In the genomic region with DNA sequence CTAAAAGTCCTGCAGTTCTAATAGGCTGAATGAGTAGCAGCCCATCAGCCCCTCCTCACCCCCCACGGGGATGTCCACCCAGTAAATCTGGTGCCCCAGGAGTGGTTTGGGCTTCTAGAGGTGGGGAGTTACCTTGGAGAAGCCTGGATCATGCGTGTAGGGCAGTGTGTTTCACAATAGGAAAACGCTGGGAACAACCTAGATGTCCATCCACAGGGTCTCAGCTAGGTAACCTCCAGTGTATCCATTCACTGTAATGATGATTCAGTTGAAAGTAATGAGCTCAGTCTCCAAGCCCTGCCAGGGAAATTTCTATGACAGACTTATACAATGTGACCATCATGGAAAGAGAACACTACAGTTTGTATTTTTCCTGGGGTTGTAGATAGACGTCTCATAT, we compare ENCODE assay signal across 16 cellular contexts. TPM values are rescaled to one million over a fixed set of nuclear protein-coding genes. Genes with fewer than 3 reads are reported as not detected.
DNase-seq lines count a peak whose midpoint lies in the region; ATAC-seq, FAIRE-seq and TF ChIP-seq lines count a peak whose summit lies in the region.
"Had no signal": no experiment of that assay in that cellular context is flagged by ENCODE, and none has a peak within 500 bp of the region (broad histone marks: within the 10 kb centered on the region; RNA-seq: fewer than 3 reads in every experiment).

No MANE protein-coding gene starts in this region.

- no peak overlapping the region for H2AFZ ChIP-seq in mammary epithelial cell (ENCODE audit: low read depth, low read length)

- no peaks in the 10 kb centered on the region for H3K4me1 ChIP-seq in mammary epithelial cell (ENCODE audit: insufficient read depth, low read length)

- H3K27ac ChIP-seq in mammary epithelial cell (ENCODE audit: insufficient read depth, low read depth, low read length), result no peak overlapping the region
- H3K27ac ChIP-seq: skin epidermis, upper lobe of right lung had no signal

- FAIRE-seq in H54 (lab: Jason Lieb, UNC), result no peak

- H4K20me1 ChIP-seq in mammary epithelial cell (ENCODE audit: insufficient read depth, low read length), result no peaks in the 10 kb centered on the region

- CTCF ChIA-PET in mammary epithelial cell (lab: Charles Lee; ENCODE audit: low non-redundant PET), result interaction anchor here (0.6 kb wide), 1 partner anchor 98 kb away, joined by 22 read pairs; no protein-coding TSS in a partner anchor

- no peak for TF ChIP-seq POLR2A in H54 (IDR thresholded peaks at IDR 0.05; ENCODE audit: low read depth, low read length)

- H3K36me3 ChIP-seq in mammary epithelial cell (ENCODE audit: insufficient read depth, low read length), result peaks cover 10% of the 10 kb centered on the region

- WGBS in mammary epithelial cell (ENCODE audit: low coverage, missing lambda C conversion rate), result 54% methylated on average over 4 of the region's 4 CpGs

- H3K79me2 ChIP-seq in mammary epithelial cell (ENCODE audit: insufficient read depth, low read length), result no peaks in the 10 kb centered on the region

- H3K4me2 ChIP-seq in mammary epithelial cell (ENCODE audit: insufficient read depth, low read depth, low read length), result no peak overlapping the region

- H3K4me3 ChIP-seq in mammary epithelial cell (replicated peaks in 1 of 3; ENCODE audit: insufficient read depth in 1 of 3, low read depth in 2 of 3, low read length in 3 of 3), result no peak overlapping the region
- H3K4me3 ChIP-seq: skin epidermis, upper lobe of right lung had no signal

- no peak for TF ChIP-seq CTCF in mammary epithelial cell (conservative IDR thresholded peaks at IDR 0.05 in 1 of 2, IDR thresholded peaks at IDR 0.05 in 1 of 2; ENCODE audit: extremely low read depth in 1 of 2, insufficient read depth in 1 of 2, low read depth in 1 of 2, low read length in 2 of 2)

- in situ Hi-C loops in ACHN (cut with HindIII; ENCODE audit: low pct_ligation_motif_present, low pct_unique_long_range_greater_than_20kb, low sequenced_read_pairs), result no loop called here
- in situ Hi-C loops in mammary epithelial cell (cut with MboI; ENCODE audit: low sequenced_read_pairs in 2 of 2), result loop anchor here (5.0 kb wide), 3 partner anchors 83 to 288 kb away; partner anchors contain the start of genes IRGM (in 2 of the 2) and SYNPO (in 1 of the 2)

- H3K27me3 ChIP-seq in mammary epithelial cell (ENCODE audit: insufficient read depth, low read length), result no peaks in the 10 kb centered on the region
- H3K27me3 ChIP-seq: upper lobe of right lung had no signal

- H3K9ac ChIP-seq in mammary epithelial cell (ENCODE audit: insufficient read depth, low read length), result no peak overlapping the region

- DNase-seq in ACHN, result peak; percentile 54
- DNase-seq in H54 (ENCODE audit: insufficient read length, low spot score), result peak; percentile 47
- DNase-seq in mammary epithelial cell, result peak; percentile 58
- peak; percentile 79 for DNase-seq in kidney tubule cell (ENCODE audit: low spot score)
- no peak for DNase-seq in KG1 (lab: John Stamatoyannopoulos, UW)
- DNase-seq in activated CD4-positive, alpha-beta T cell treated with anti-CD3 and anti-CD28 coated beads for 48 hours, result no peak
- no peak for DNase-seq in superior temporal gyrus (ENCODE audit: extremely low spot score)
- DNase-seq: activated B cell treated with CpG ODN at 0.5 μM for 24 hours; activated gamma-delta T cell; effector CD4-positive, alpha-beta T cell; foreskin melanocyte; NCI-H1436; upper lobe of right lung had no signal

- no TSS peak for BruUV-seq in mammary epithelial cell (replicated peaks; lab: Mats Ljungman, UMichigan)

- intact Hi-C loops in mammary epithelial cell (cut with micrococcal nuclease), result loop anchor here (5.0 to 10.0 kb wide), 2 partner anchors 198 to 445 kb away; partner anchors contain the start of gene DCTN4

- no peak for ATAC-seq in HG03095 (IDR thresholded peaks at IDR 0.05; ENCODE audit: unreplicated experiment)
- ATAC-seq: stimulated activated effector memory CD8-positive, alpha-beta T cell treated with anti-CD3 and anti-CD28 coated beads, Interleukin-12 subunit alpha, Interleukin-12 subunit beta, amount 100 ng/mL, for 72 hours had no signal

- dilution Hi-C loops in mammary epithelial cell (cut with HindIII; ENCODE audit: low sequenced_read_pairs), result loop anchor here (5.0 to 25.0 kb wide), 3 partner anchors 98 to 278 kb away; partner anchors contain the start of gene IRGM

- H3K9me3 ChIP-seq in mammary epithelial cell (replicated peaks; ENCODE audit: insufficient read depth, low read length), result no peaks in the 10 kb centered on the region
- H3K9me3 ChIP-seq: upper lobe of right lung had no signal

RNA-seq across cellular contexts. Expression of gene NDST1, which starts 51.8 kb away (rescaled TPM):
- total RNA-seq in mammary epithelial cell, result 100 to 1,000 TPM; 114 to 128 TPM
- 43.2 TPM for polyA plus RNA-seq in mammary epithelial cell
- 101 TPM for polyA minus RNA-seq in mammary epithelial cell

Comparison
In these comparisons a context has a peak if more than half of its experiments do, and no peak if none do; other contexts are left out.
1. DNase-seq: peak in ACHN (single experiment), H54 (single experiment), mammary epithelial cell (single experiment) and kidney tubule cell (single experiment); none in KG1 (single experiment), activated CD4-positive, alpha-beta T cell treated with anti-CD3 and anti-CD28 coated beads for 48 hours (single experiment) and superior temporal gyrus (single experiment).